In the genomic region with DNA sequence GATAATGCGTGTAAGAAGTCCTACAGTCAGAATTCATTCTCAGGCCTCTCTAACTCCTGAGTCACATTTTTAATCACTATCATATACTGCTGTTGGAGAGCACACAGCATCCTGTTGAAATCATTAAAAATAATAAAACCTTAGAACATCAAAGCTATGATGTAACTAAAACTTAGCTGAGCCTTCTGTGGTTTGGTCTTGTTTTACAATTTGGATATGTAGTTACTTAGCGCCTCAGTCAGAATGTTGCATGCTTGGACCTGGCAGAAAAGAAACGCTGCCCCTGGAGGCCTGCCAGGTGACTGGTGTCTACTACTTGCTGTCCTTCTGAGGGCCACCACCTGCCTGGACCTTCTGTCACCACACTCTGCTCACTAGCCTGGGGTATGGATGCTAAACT, we compare ENCODE assay signal across 11 cellular contexts.
DNase-seq lines count a peak whose midpoint lies in the region; ATAC-seq and TF ChIP-seq lines count a peak whose summit lies in the region.
"Had no signal": no experiment of that assay in that cellular context is flagged by ENCODE, and none has a peak within 500 bp of the region (broad histone marks: within the 10 kb centered on the region; RNA-seq: fewer than 3 reads in every experiment).

No MANE protein-coding gene starts in this region.

- H3K36me3 ChIP-seq in RWPE2 (ENCODE audit: low read depth): no peaks in the 10 kb centered on the region

- no peak overlapping the region for H3K4me3 ChIP-seq in RWPE2 (ENCODE audit: severe bottlenecking)

- H3K4me1 ChIP-seq in RWPE2 (ENCODE audit: insufficient read depth, poor library complexity, severe bottlenecking): peaks cover 40% of the 10 kb centered on the region

- ATAC-seq in RWPE2 (ENCODE audit: low read depth): peak; percentile 44
- ATAC-seq in esophagus mucosa: peak; percentile 10
- no peak for ATAC-seq in HG03432 (IDR thresholded peaks at IDR 0.05; ENCODE audit: unreplicated experiment)
- no peak for ATAC-seq in HG02588 (IDR thresholded peaks at IDR 0.05; ENCODE audit: unreplicated experiment)

- no peaks in the 10 kb centered on the region for H3K9me3 ChIP-seq in RWPE2 (ENCODE audit: severe bottlenecking)
- H3K9me3 ChIP-seq: Caco-2 had no signal

- DNase-seq in EH (ENCODE audit: low read depth): peak; percentile 95
- no peak for DNase-seq in RWPE2 (ENCODE audit: low spot score)
- DNase-seq in non-pigmented ciliary epithelial cell (ENCODE audit: low read depth): peak; percentile 85
- DNase-seq in GF-D8 (lab: John Stamatoyannopoulos, UW): no peak
- no peak for DNase-seq in GM20000 (ENCODE audit: low spot score)
- DNase-seq: activated CD4-positive, alpha-beta memory T cell treated with anti-CD3 and anti-CD28 coated beads for 36 hours; trophoblast cell had no signal

- TF ChIP-seq CTCF in RWPE2 (IDR thresholded peaks at IDR 0.05; ENCODE audit: poor library complexity, severe bottlenecking) (no peak), GM20000 (IDR thresholded peaks at IDR 0.05; ENCODE audit: extremely low read depth, missing control alignments) (no peak)

- H3K27me3 ChIP-seq in RWPE2 (ENCODE audit: insufficient read depth, poor library complexity, severe bottlenecking): no peaks in the 10 kb centered on the region

- peak overlapping the region; percentile 38 for H3K27ac ChIP-seq in RWPE2 (ENCODE audit: poor library complexity, severe bottlenecking)

Comparison
In these comparisons a context has a peak if more than half of its experiments do, and no peak if none do; other contexts are left out.
1. DNase-seq: peak in EH (single experiment) and non-pigmented ciliary epithelial cell (single experiment); none in RWPE2 (single experiment), GF-D8 (single experiment) and GM20000 (single experiment).
2. ATAC-seq: peak in RWPE2 (single experiment) and esophagus mucosa (single experiment); none in HG03432 (single experiment) and HG02588 (single experiment).